In genomic region chr3:140529096-140529495, GRCh38 we compare ENCODE assay signal across 18 cellular contexts.
A peak's percentile ranks its signal among the peaks of the same experiment; 100 is the strongest.
DNase-seq lines count a peak whose midpoint lies in the region; ATAC-seq, FAIRE-seq and TF ChIP-seq lines count a peak whose summit lies in the region.
"Had no signal": no experiment of that assay in that cellular context is flagged by ENCODE, and none has a peak within 500 bp of the region (broad histone marks: within the 10 kb centered on the region; RNA-seq: fewer than 3 reads in every experiment).

No MANE protein-coding gene starts in this region.

- no peaks in the 10 kb centered on the region for H3K9me3 ChIP-seq in NT2/D1 (ENCODE audit: insufficient read depth, low read length)
- H3K9me3 ChIP-seq: lower lobe of right lung had no signal

- no peak for FAIRE-seq in D721Med (lab: Jason Lieb, UNC)
- FAIRE-seq: TTC549 had no signal

- H3K4me1 ChIP-seq in NT2/D1 (ENCODE audit: insufficient read depth, insufficient read length): no peaks in the 10 kb centered on the region
- H3K4me1 ChIP-seq: lower lobe of right lung, parathyroid adenoma had no signal

- no peaks in the 10 kb centered on the region for H3K27me3 ChIP-seq in NT2/D1 (ENCODE audit: insufficient read depth, insufficient read length)
- H3K27me3 ChIP-seq: stomach had no signal

- ATAC-seq in omental fat pad (ENCODE audit: low FRiP score): peak; percentile 83
- no peak for ATAC-seq in GM19467 (IDR thresholded peaks at IDR 0.05; ENCODE audit: unreplicated experiment)
- ATAC-seq: lower lobe of right lung had no signal

- H3K4me3 ChIP-seq in NT2/D1 (ENCODE audit: insufficient read length, low read depth) (no peak overlapping the region), epithelial cell of proximal tubule (ENCODE audit: low read depth, low read length) (no peak overlapping the region)
- H3K4me3 ChIP-seq: coronary artery, lower lobe of right lung, stomach had no signal

- H3K9ac ChIP-seq in NT2/D1 (ENCODE audit: insufficient read length, low read depth): no peak overlapping the region
- H3K9ac ChIP-seq: parathyroid adenoma had no signal

- H3K36me3 ChIP-seq in NT2/D1 (ENCODE audit: insufficient read depth, insufficient read length, low read length): no peaks in the 10 kb centered on the region
- H3K36me3 ChIP-seq: lower lobe of right lung, stomach had no signal

- TF ChIP-seq CTCF in epithelial cell of proximal tubule (conservative IDR thresholded peaks at IDR 0.05; ENCODE audit: low read depth, low read length): no peak
- TF ChIP-seq CTCF in omental fat pad (IDR thresholded peaks at IDR 0.05): no peak
- no peak for TF ChIP-seq CTCF in D721Med (IDR thresholded peaks at IDR 0.05; ENCODE audit: insufficient read depth, missing control alignments)

- DNase-seq in EH (ENCODE audit: low read depth): peak; percentile 33
- peak; percentile 3 for DNase-seq in NT2/D1 (ENCODE audit: low read depth, low spot score)
- peak; percentile 91 for DNase-seq in epithelial cell of proximal tubule (ENCODE audit: low read depth)
- DNase-seq in omental fat pad (ENCODE audit: low spot score): no peak
- DNase-seq in AG20443 (ENCODE audit: low spot score): no peak
- DNase-seq in D721Med (ENCODE audit: insufficient read length, low spot score): no peak
- no peak for DNase-seq in hypothalamus (lab: John Stamatoyannopoulos, UW)
- DNase-seq: activated naive CD4-positive, alpha-beta T cell treated with anti-CD3 and anti-CD28 coated beads for 36 hours; CD4-positive, CD25-positive, alpha-beta regulatory T cell; glutamatergic neuron; lower lobe of right lung; SHP77; stimulated activated CD4-positive, alpha-beta T cell treated with anti-CD3 and anti-CD28 coated beads, Interleukin-4, amount 100 ng/mL, for 24 hours; stomach had no signal

Comparison
In these comparisons a context has a peak if more than half of its experiments do, and no peak if none do; other contexts are left out.
1. DNase-seq: peak in EH (single experiment), NT2/D1 (single experiment) and epithelial cell of proximal tubule (single experiment); none in omental fat pad (single experiment), AG20443 (single experiment), D721Med (single experiment) and hypothalamus (0 of 51).